ENCODE assay signal across 8 cellular contexts in the genomic region with DNA sequence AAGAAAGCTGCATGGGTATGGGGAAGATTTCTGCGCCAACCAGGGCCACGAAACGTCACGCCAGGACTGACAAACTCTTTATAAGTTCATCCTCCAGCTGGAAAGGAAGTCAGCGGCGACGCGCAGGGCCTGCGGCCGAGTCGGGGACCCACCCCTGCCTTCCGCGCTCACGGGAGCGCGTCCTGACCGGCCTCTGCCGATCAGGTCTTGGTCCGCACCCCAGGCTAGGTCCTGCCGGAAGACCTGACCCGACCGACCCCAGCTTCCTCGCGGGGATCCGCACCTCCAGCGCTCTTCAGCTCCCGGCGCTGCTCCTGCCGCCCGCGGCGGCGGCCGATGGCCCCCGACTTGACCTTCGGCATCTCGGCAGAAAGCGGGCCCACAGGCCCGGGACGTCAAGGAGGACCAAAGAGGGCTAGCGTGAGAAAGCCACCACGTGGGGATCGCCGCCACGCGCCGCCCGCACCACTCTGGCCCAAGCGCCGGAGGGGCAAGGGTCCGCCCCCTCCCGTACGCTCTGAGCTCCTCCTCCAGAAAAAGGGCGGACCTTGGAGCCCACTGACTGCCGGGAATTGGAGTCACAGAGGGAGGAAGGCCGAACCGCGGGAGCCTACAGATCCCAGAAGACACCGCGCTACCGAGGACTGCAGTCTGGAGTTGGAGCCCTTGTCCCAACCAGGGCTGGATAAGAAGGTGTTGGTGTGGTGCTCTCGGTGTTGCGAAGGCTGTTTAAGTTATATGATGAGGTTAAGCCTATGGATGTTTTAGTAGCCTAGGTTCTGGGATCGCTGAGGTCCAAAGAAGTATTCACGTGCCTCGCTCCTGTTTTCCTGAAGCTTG. TPM values are rescaled to one million over a fixed set of nuclear protein-coding genes. Genes with fewer than 3 reads are reported as not detected.
A peak's percentile ranks its signal among the peaks of the same experiment; 100 is the strongest.
DNase-seq lines count a peak whose midpoint lies in the region; ATAC-seq, FAIRE-seq and TF ChIP-seq lines count a peak whose summit lies in the region.

A gene (minus strand): TSS at position 495 of the 840 bp plus-strand sequence. CDS start 133 bp downstream, at position 362.

- H3K9me2 ChIP-seq in Loucy (replicated peaks; ENCODE audit: low read depth, low read length) = no peaks in the 10 kb centered on the region

- H3K4me1 ChIP-seq in Loucy (ENCODE audit: insufficient read depth, low read length, poor library complexity, severe bottlenecking) = peaks cover 17% of the 10 kb centered on the region

- DNase-seq in EL = peak; percentile 98
- peak; percentile 71 for DNase-seq in H54 (ENCODE audit: insufficient read length, low spot score)
- DNase-seq in activated T-helper 9 cell treated with anti-CD3 and anti-CD28 coated beads, Interleukin-2, amount 50 U/mL, for 16 hours (ENCODE audit: low read depth) = peak; percentile 85
- DNase-seq in fibroblast of peridontal ligament (ENCODE audit: extremely low read depth) = peak; percentile 97
- peak; percentile 88 for DNase-seq in natural killer cell
- peak; percentile 93 for DNase-seq in stimulated activated naive CD4-positive, alpha-beta T cell treated with Interleukin-2 at 50 U/mL for 16 hours (lab: John Stamatoyannopoulos, UW)

- H3K4me1 Mint-ChIP-seq in natural killer cell = peaks cover 25 to 30% of the 10 kb centered on the region in 2 donors

- peak; percentile 86 for TF ChIP-seq POLR2A in H54 (IDR thresholded peaks at IDR 0.05; ENCODE audit: low read depth, low read length)
- TF ChIP-seq POLR2A in Raji (IDR thresholded peaks at IDR 0.05; ENCODE audit: insufficient read depth, low read depth, low read length) = peak; percentile 99

- peak within 1 kb of the TSS; percentile 96 for H3K4me2 ChIP-seq in Loucy (ENCODE audit: low read depth, low read length, poor library complexity, severe bottlenecking)

- ATAC-seq in natural killer cell = peak; percentile 97 to 100 (median 97)

- peaks cover under 1% of the 10 kb centered on the region; the same call in 1 of the 2 replicates for H3K36me3 ChIP-seq in Loucy (ENCODE audit: insufficient read depth, low read length)

- peak; percentile 75 for FAIRE-seq in H54 (lab: Jason Lieb, UNC)

- peaks cover 7% of the 10 kb centered on the region for H4K20me1 ChIP-seq in Loucy (ENCODE audit: insufficient read depth, low read length, poor library complexity, severe bottlenecking)

- H2AFZ ChIP-seq in Loucy (ENCODE audit: low read length) = peak within 1 kb of the TSS; percentile 100

- no peaks in the 10 kb centered on the region for H3K9me3 Mint-ChIP-seq in natural killer cell

- no peaks in the 10 kb centered on the region for H3K27me3 ChIP-seq in Loucy (ENCODE audit: insufficient read depth, low read length, poor library complexity, severe bottlenecking)

- H3K27me3 Mint-ChIP-seq in natural killer cell (ENCODE audit: low read depth in 2 of 2) = no peaks in the 10 kb centered on the region

- peak within 1 kb of the TSS; percentile 94 to 96 for H3K27ac Mint-ChIP-seq in natural killer cell

- peaks cover 20% of the 10 kb centered on the region for H3K79me2 ChIP-seq in Loucy (ENCODE audit: insufficient read depth, low read length)

- peak within 1 kb of the TSS; percentile 96 for H3K9ac ChIP-seq in Loucy (ENCODE audit: low read depth, low read length, poor library complexity, severe bottlenecking)

- no peaks in the 10 kb centered on the region for H3K36me3 Mint-ChIP-seq in natural killer cell

- TF ChIP-seq CTCF in Loucy (conservative IDR thresholded peaks at IDR 0.05; ENCODE audit: low read length) = no peak
- no peak for TF ChIP-seq CTCF in natural killer cell (IDR thresholded peaks at IDR 0.05)

- H3K9me3 ChIP-seq in Loucy (ENCODE audit: insufficient read depth, low read depth, low read length) = no peaks in the 10 kb centered on the region

- H3K4me3 Mint-ChIP-seq in natural killer cell = peak within 1 kb of the TSS; percentile 98

- H3K4me3 ChIP-seq in Loucy (ENCODE audit: low read length, poor library complexity, severe bottlenecking) = peak within 1 kb of the TSS; percentile 97

- intact Hi-C loops in natural killer cell (cut with micrococcal nuclease) = loop anchor here (1.0 to 2.0 kb wide), 2 partner anchors 9 to 97 kb away; a partner anchor contains a TSS

- no peaks in the 10 kb centered on the region for H3F3A ChIP-seq in Loucy (ENCODE audit: low read depth)

RNA-seq across cellular contexts. Expression of the gene that starts here (rescaled TPM):
- total RNA-seq in natural killer cell = 10 to 100 TPM in 2 of 3 donors, 1 to 10 TPM in 1; 8.9 to 10.9 (median 10.1) TPM

Comparison
In these comparisons a context has a peak if more than half of its experiments do, and no peak if none do; other contexts are left out.
1. Peak in every context shown above with its lines: DNase-seq, ATAC-seq and H3K4me3 ChIP-seq.